Comparison of ENCODE assay signal across 25 cellular contexts in the genomic region with DNA sequence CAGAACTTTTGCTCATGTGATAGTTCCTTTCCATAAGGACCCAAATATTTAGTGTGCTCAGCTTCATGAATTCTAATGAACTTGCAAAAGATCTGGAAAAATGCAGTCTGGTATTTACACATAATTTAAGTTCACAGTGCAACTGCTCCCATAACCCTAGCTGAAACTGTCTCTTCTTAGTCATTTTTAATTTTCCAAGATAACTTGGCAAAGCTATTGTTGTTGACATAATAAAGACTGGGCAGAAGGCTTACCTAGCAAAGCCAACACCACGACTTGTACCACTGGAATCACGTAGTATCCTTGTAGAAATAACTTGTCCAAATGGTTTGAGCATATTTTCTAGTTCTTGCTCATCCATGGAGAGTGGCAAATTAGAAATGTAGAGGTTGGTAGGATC.
"Had no signal": no experiment of that assay in that cellular context is flagged by ENCODE, and none has a peak within 500 bp of the region (broad histone marks: within the 10 kb centered on the region; RNA-seq: fewer than 3 reads in every experiment).

No MANE protein-coding gene starts in this region.

- H3K27ac ChIP-seq: breast epithelium, epithelial cell of prostate, hepatocyte, thyroid gland, VCaP had no signal

- H3K27me3 ChIP-seq: breast epithelium, hepatocyte, thyroid gland had no signal

- H3K4me3 ChIP-seq: breast epithelium, hepatocyte, thyroid gland had no signal

- H3K9me3 ChIP-seq: breast epithelium, thyroid gland had no signal

- H3K4me2 ChIP-seq: hepatocyte had no signal

- DNase-seq: activated CD4-positive, alpha-beta T cell treated with anti-CD3 and anti-CD28 coated beads, Interleukin-2, amount 10 ng/mL, durations not matched to agents 24 days and 14 days; activated CD8-positive, alpha-beta memory T cell treated with anti-CD3 and anti-CD28 coated beads, Interleukin-2, amount 10 ng/mL, durations not matched to agents 7 days and 5 days; activated CD8-positive, alpha-beta T cell treated with anti-CD3 and anti-CD28 coated beads for 36 hours; activated gamma-delta T cell; activated T-cell treated with anti-CD3 and anti-CD28 coated beads for 4 hours; amniotic stem cell; cerebellar nuclear complex; cortex of kidney; endodermal cell; foreskin fibroblast; immature natural killer cell; occipital lobe; posterior cingulate gyrus; retina; stimulated activated CD4-positive, alpha-beta T cell treated with anti-CD3 and anti-CD28 coated beads, Interleukin-4, amount 100 ng/mL, for 24 hours; stimulated activated naive CD4-positive, alpha-beta T cell treated with Interleukin-2 at 50 U/mL for 16 hours; substantia nigra; T-cell; thyroid gland had no signal

- H2AFZ ChIP-seq: hepatocyte had no signal

- H3K4me1 ChIP-seq: breast epithelium had no signal

- H3K36me3 ChIP-seq: breast epithelium had no signal

- ATAC-seq: activated CD4-positive, CD25-positive, alpha-beta regulatory T cell treated with anti-CD3 and anti-CD28 coated beads, Interleukin-2, amount 50 U/mL, for 24 hours; activated CD8-positive, alpha-beta memory T cell treated with anti-CD3 and anti-CD28 coated beads, Interleukin-2, amount 10 ng/mL, durations not matched to agents 7 days and 5 days; activated CD8-positive, alpha-beta T cell treated with anti-CD3 and anti-CD28 coated beads for 36 hours; SK-N-SH treated with all-trans-retinoic acid at 6 μM for 48 hours; T-cell had no signal
